Comparison of ENCODE assay signal across 25 cellular contexts in the genomic region with DNA sequence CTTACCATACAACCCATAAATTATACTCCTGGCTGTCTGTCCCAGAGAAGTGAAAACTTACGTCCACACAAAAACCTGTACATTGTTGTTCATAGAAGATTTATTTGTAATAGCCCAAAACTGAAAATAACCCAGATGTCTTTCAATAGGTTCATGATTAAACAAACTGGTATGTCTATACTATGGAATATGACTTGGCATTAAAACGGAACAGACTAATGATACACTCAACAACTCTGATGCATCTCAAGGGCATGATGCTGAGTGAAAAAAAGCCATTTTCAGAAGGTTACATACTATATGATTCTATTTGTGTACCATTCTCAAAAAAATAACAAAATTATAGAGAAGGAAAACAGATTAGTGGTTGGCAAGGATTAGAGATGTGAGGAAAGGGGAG. TPM values are rescaled to one million over a fixed set of nuclear protein-coding genes. Genes with fewer than 3 reads are reported as not detected.
"Had no signal": no experiment of that assay in that cellular context is flagged by ENCODE, and none has a peak within 500 bp of the region (broad histone marks: within the 10 kb centered on the region; RNA-seq: fewer than 3 reads in every experiment).

No MANE protein-coding gene starts in this region.

- H3K4me3 ChIP-seq: adrenal gland, dorsolateral prefrontal cortex, esophagus muscularis mucosa, heart right ventricle, lung, transverse colon had no signal

- H3K36me3 ChIP-seq: adrenal gland had no signal

- H3K4me1 ChIP-seq: esophagus muscularis mucosa, heart right ventricle, transverse colon had no signal

- FAIRE-seq: astrocyte, colon, endothelial cell of umbilical vein, urothelium cell line had no signal

- H3K9me3 ChIP-seq: adrenal gland, esophagus muscularis mucosa, heart right ventricle, transverse colon had no signal

- DNase-seq: activated CD4-positive, alpha-beta T cell treated with anti-CD3 and anti-CD28 coated beads, Interleukin-2, amount 50 U/mL, for 4 hours; activated CD8-positive, alpha-beta memory T cell treated with anti-CD3 and anti-CD28 coated beads for 24 hours; activated CD8-positive, alpha-beta memory T cell treated with anti-CD3 and anti-CD28 coated beads, Interleukin-2, amount 50 U/mL, for 4 hours; activated naive CD4-positive, alpha-beta T cell; activated T-cell treated with anti-CD3 and anti-CD28 coated beads, Interleukin-2, amount 50 U/mL, for 24 hours; adrenal gland; dorsolateral prefrontal cortex; effector memory CD8-positive, alpha-beta T cell; heart right ventricle; naive B cell; occipital lobe; stimulated activated CD4-positive, alpha-beta T cell treated with anti-CD3 and anti-CD28 coated beads, Interleukin-2, amount 100 ng/mL, for 48 hours; stimulated activated CD8-positive, alpha-beta memory T cell treated with anti-CD3 and anti-CD28 coated beads, Interleukin-4, amount 100 ng/mL, for 48 hours; stimulated activated naive B cell treated with anti-CD40 and anti-IgM and Interleukin-4, amounts not matched to agents 10 μg/mL and 1 μg/mL and 100 μg/mL, for 72 hours; T-helper 9 cell; transverse colon had no signal

- H3K27me3 ChIP-seq: adrenal gland, dorsolateral prefrontal cortex, esophagus muscularis mucosa, heart right ventricle, transverse colon had no signal

- H3K27ac ChIP-seq: adrenal gland, esophagus muscularis mucosa, heart right ventricle, transverse colon had no signal

RNA-seq across cellular contexts. Expression of a gene that starts 11.6 kb away (rescaled TPM):
- total RNA-seq: left lobe of liver, mesenteric fat pad, sciatic nerve had no signal
